Comparison of ENCODE assay signal across 19 cellular contexts in genomic region chr2:61710711-61711110, GRCh38.
"Had no signal": no experiment of that assay in that cellular context is flagged by ENCODE, and none has a peak within 500 bp of the region (broad histone marks: within the 10 kb centered on the region; RNA-seq: fewer than 3 reads in every experiment).

No MANE protein-coding gene starts in this region.

- H3K4me1 ChIP-seq: lower lobe of right lung, spleen, upper lobe of left lung had no signal

- H3K4me3 Mint-ChIP-seq: activated CD4-positive, alpha-beta T cell treated with anti-CD3 and anti-CD28 coated beads for 36 hours; activated CD8-positive, alpha-beta T cell treated with anti-CD3 and anti-CD28 coated beads, Interleukin-2, amount 10 ng/mL, durations not matched to agents 7 days and 5 days; activated naive CD8-positive, alpha-beta T cell; central memory CD8-positive, alpha-beta T cell; mesothelial cell of epicardium; neural crest cell; stimulated activated naive CD8-positive, alpha-beta T cell treated with anti-CD3 and anti-CD28 coated beads, Interleukin-15, Interleukin-2, amounts not matched to agents 100 ng/mL and 50 ng/mL, for 24 hours had no signal

- H3K36me3 ChIP-seq: brain microvascular endothelial cell, lower lobe of right lung, spleen, upper lobe of left lung had no signal

- H3K36me3 Mint-ChIP-seq: activated naive CD8-positive, alpha-beta T cell; mesothelial cell of epicardium had no signal

- H3K9me3 Mint-ChIP-seq: central memory CD8-positive, alpha-beta T cell; mesothelial cell of epicardium; neural crest cell; stimulated activated naive CD8-positive, alpha-beta T cell treated with anti-CD3 and anti-CD28 coated beads, Interleukin-15, Interleukin-2, amounts not matched to agents 100 ng/mL and 50 ng/mL, for 24 hours had no signal

- H3K27me3 ChIP-seq: brain microvascular endothelial cell, spleen, upper lobe of left lung had no signal

- H3K4me3 ChIP-seq: lower lobe of right lung, spleen, upper lobe of left lung had no signal

- H3K4me1 Mint-ChIP-seq: central memory CD8-positive, alpha-beta T cell; mesothelial cell of epicardium; neural crest cell had no signal

- H3K27me3 Mint-ChIP-seq: activated CD4-positive, alpha-beta T cell treated with anti-CD3 and anti-CD28 coated beads for 36 hours; activated naive CD8-positive, alpha-beta T cell; central memory CD8-positive, alpha-beta T cell; stimulated activated naive CD8-positive, alpha-beta T cell treated with anti-CD3 and anti-CD28 coated beads, Interleukin-15, Interleukin-2, amounts not matched to agents 100 ng/mL and 50 ng/mL, for 24 hours had no signal

- ATAC-seq: activated CD4-positive, alpha-beta T cell treated with anti-CD3 and anti-CD28 coated beads for 36 hours; activated CD8-positive, alpha-beta T cell treated with anti-CD3 and anti-CD28 coated beads, Interleukin-2, amount 10 ng/mL, durations not matched to agents 7 days and 5 days; lower lobe of right lung; sciatic nerve had no signal

- DNase-seq: activated CD4-positive, alpha-beta T cell treated with anti-CD3 and anti-CD28 coated beads for 36 hours; activated CD8-positive, alpha-beta memory T cell treated with anti-CD3 and anti-CD28 coated beads, Interleukin-2, amount 50 U/mL, for 48 hours; activated CD8-positive, alpha-beta T cell treated with anti-CD3 and anti-CD28 coated beads, Interleukin-2, amount 10 ng/mL, durations not matched to agents 7 days and 5 days; activated gamma-delta T cell treated with Interleukin-2 at 50 U/mL for 16 hours; amniotic stem cell; brain microvascular endothelial cell; cortex of kidney; effector CD4-positive, alpha-beta T cell; foreskin fibroblast; kidney glomerular epithelial cell; lower lobe of right lung; spleen; upper lobe of left lung had no signal

- H3K9me3 ChIP-seq: lower lobe of right lung, spleen, upper lobe of left lung had no signal

- H3K27ac Mint-ChIP-seq: activated CD4-positive, alpha-beta T cell treated with anti-CD3 and anti-CD28 coated beads for 36 hours; activated CD8-positive, alpha-beta T cell treated with anti-CD3 and anti-CD28 coated beads, Interleukin-2, amount 10 ng/mL, durations not matched to agents 7 days and 5 days; activated naive CD8-positive, alpha-beta T cell; mesothelial cell of epicardium; stimulated activated naive CD8-positive, alpha-beta T cell treated with anti-CD3 and anti-CD28 coated beads, Interleukin-15, Interleukin-2, amounts not matched to agents 100 ng/mL and 50 ng/mL, for 24 hours had no signal

- H3K27ac ChIP-seq: brain microvascular endothelial cell, lower lobe of right lung, spleen, upper lobe of left lung had no signal
